8 cellular contexts compared by ENCODE assay signal in the genomic region with DNA sequence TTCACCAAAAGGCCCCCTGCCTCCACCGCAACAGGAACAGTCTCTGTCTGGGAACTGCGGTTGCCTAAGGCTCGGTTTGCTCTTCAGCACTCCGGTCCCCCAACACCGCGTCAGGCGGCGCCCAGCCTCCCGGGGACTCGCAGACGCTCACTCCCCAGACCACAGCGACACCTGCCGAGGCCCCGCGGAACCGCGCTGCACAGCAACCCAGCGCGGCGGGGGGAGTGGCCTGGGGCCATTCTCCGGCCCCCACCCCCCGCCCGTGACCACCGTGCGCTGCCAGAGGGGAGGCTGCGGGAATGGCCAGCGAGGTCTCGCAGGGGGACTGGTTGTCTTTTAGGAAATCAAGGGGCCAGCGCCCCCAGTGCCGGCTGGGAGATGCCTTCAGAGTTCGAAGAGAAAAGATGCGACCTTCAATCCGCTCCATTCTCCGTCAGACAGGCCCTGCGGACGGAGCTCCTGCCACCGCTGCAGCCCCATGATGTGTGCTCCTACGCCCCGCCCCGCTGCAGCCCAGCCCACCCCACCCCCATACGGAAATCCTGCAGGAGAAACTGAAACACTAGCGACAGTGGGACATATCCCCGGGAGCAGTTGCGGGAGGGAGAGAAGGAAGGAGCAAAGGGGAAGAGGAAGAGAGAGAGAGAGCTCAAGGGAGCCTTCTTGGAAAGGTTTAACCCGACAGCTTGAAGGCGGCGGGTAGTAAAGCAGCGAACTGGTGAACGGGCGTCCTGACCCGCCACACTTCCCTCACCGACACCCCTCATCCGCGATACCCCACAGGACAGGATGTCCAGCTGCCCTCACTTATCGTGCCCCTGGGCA.
DNase-seq lines count a peak whose midpoint lies in the region; ATAC-seq and TF ChIP-seq lines count a peak whose summit lies in the region.

No MANE protein-coding gene starts in this region.

- peak; percentile 99 for TF ChIP-seq CTCF in GM12874 (IDR thresholded peaks at IDR 0.05; ENCODE audit: insufficient read depth, low read depth, low read length)
- peak; percentile 89 for TF ChIP-seq CTCF in retinal pigment epithelial cell (conservative IDR thresholded peaks at IDR 0.05; ENCODE audit: low read depth, low read length)

- H3K4me3 ChIP-seq in retinal pigment epithelial cell (ENCODE audit: low read length): peak overlapping the region; percentile 71

- ATAC-seq in HG02763 (IDR thresholded peaks at IDR 0.05; ENCODE audit: unreplicated experiment): peak; percentile 98

- DNase-seq in NCI-H128 (lab: John Stamatoyannopoulos, UW; ENCODE audit: unreplicated experiment) (peak; percentile 54), T-helper 2 cell (peak; percentile 54 to 72 (median 69)), astrocyte of the hippocampus (ENCODE audit: low read depth, low spot score) (peak; percentile 94), hypothalamus (lab: John Stamatoyannopoulos, UW) (peak; percentile 64 to 94 (median 84)), retinal pigment epithelial cell (ENCODE audit: low read depth) (peak; percentile 33), OCI-M2 (lab: John Stamatoyannopoulos, UW; ENCODE audit: unreplicated experiment) (no peak)
